2 cellular contexts compared by ENCODE assay signal in genomic region chr17:41500131-41500911, GRCh38.
TF ChIP-seq lines count a peak whose summit lies in the region.

No MANE protein-coding gene starts in this region.

TF ChIP-seq in GM23338, 12 proteins besides CTCF, POLR2A, EP300 and RAD21:
- TF ChIP-seq POLR2AphosphoS5 (IDR thresholded peaks at IDR 0.05; ENCODE audit: low read depth) (no peak), STAT1 (IDR thresholded peaks at IDR 0.05; ENCODE audit: unreplicated experiment) (no peak), ZNF331 (CRISPR knock-in tag; IDR thresholded peaks at IDR 0.05; ENCODE audit: low read depth) (no peak), ETS1 (IDR thresholded peaks at IDR 0.05) (no peak), EZH2phosphoT487 (IDR thresholded peaks at IDR 0.05; ENCODE audit: unreplicated experiment) (no peak), NANOG (IDR thresholded peaks at IDR 0.05; ENCODE audit: borderline replicate concordance) (no peak), EZH2 (IDR thresholded peaks at IDR 0.05; ENCODE audit: low read depth, unreplicated experiment) (no peak), CREB1 (CRISPR knock-in tag; IDR thresholded peaks at IDR 0.05; ENCODE audit: low read depth) (no peak), JUNB (IDR thresholded peaks at IDR 0.05; ENCODE audit: unreplicated experiment) (no peak), ZNF114 (CRISPR knock-in tag; IDR thresholded peaks at IDR 0.05) (no peak)
- TF ChIP-seq, protein P1, sequence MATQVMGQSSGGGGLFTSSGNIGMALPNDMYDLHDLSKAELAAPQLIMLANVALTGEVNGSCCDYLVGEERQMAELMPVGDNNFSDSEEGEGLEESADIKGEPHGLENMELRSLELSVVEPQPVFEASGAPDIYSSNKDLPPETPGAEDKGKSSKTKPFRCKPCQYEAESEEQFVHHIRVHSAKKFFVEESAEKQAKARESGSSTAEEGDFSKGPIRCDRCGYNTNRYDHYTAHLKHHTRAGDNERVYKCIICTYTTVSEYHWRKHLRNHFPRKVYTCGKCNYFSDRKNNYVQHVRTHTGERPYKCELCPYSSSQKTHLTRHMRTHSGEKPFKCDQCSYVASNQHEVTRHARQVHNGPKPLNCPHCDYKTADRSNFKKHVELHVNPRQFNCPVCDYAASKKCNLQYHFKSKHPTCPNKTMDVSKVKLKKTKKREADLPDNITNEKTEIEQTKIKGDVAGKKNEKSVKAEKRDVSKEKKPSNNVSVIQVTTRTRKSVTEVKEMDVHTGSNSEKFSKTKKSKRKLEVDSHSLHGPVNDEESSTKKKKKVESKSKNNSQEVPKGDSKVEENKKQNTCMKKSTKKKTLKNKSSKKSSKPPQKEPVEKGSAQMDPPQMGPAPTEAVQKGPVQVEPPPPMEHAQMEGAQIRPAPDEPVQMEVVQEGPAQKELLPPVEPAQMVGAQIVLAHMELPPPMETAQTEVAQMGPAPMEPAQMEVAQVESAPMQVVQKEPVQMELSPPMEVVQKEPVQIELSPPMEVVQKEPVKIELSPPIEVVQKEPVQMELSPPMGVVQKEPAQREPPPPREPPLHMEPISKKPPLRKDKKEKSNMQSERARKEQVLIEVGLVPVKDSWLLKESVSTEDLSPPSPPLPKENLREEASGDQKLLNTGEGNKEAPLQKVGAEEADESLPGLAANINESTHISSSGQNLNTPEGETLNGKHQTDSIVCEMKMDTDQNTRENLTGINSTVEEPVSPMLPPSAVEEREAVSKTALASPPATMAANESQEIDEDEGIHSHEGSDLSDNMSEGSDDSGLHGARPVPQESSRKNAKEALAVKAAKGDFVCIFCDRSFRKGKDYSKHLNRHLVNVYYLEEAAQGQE (IDR thresholded peaks at IDR 0.05; ENCODE audit: unreplicated experiment): no peak
- TF ChIP-seq, protein P2, sequence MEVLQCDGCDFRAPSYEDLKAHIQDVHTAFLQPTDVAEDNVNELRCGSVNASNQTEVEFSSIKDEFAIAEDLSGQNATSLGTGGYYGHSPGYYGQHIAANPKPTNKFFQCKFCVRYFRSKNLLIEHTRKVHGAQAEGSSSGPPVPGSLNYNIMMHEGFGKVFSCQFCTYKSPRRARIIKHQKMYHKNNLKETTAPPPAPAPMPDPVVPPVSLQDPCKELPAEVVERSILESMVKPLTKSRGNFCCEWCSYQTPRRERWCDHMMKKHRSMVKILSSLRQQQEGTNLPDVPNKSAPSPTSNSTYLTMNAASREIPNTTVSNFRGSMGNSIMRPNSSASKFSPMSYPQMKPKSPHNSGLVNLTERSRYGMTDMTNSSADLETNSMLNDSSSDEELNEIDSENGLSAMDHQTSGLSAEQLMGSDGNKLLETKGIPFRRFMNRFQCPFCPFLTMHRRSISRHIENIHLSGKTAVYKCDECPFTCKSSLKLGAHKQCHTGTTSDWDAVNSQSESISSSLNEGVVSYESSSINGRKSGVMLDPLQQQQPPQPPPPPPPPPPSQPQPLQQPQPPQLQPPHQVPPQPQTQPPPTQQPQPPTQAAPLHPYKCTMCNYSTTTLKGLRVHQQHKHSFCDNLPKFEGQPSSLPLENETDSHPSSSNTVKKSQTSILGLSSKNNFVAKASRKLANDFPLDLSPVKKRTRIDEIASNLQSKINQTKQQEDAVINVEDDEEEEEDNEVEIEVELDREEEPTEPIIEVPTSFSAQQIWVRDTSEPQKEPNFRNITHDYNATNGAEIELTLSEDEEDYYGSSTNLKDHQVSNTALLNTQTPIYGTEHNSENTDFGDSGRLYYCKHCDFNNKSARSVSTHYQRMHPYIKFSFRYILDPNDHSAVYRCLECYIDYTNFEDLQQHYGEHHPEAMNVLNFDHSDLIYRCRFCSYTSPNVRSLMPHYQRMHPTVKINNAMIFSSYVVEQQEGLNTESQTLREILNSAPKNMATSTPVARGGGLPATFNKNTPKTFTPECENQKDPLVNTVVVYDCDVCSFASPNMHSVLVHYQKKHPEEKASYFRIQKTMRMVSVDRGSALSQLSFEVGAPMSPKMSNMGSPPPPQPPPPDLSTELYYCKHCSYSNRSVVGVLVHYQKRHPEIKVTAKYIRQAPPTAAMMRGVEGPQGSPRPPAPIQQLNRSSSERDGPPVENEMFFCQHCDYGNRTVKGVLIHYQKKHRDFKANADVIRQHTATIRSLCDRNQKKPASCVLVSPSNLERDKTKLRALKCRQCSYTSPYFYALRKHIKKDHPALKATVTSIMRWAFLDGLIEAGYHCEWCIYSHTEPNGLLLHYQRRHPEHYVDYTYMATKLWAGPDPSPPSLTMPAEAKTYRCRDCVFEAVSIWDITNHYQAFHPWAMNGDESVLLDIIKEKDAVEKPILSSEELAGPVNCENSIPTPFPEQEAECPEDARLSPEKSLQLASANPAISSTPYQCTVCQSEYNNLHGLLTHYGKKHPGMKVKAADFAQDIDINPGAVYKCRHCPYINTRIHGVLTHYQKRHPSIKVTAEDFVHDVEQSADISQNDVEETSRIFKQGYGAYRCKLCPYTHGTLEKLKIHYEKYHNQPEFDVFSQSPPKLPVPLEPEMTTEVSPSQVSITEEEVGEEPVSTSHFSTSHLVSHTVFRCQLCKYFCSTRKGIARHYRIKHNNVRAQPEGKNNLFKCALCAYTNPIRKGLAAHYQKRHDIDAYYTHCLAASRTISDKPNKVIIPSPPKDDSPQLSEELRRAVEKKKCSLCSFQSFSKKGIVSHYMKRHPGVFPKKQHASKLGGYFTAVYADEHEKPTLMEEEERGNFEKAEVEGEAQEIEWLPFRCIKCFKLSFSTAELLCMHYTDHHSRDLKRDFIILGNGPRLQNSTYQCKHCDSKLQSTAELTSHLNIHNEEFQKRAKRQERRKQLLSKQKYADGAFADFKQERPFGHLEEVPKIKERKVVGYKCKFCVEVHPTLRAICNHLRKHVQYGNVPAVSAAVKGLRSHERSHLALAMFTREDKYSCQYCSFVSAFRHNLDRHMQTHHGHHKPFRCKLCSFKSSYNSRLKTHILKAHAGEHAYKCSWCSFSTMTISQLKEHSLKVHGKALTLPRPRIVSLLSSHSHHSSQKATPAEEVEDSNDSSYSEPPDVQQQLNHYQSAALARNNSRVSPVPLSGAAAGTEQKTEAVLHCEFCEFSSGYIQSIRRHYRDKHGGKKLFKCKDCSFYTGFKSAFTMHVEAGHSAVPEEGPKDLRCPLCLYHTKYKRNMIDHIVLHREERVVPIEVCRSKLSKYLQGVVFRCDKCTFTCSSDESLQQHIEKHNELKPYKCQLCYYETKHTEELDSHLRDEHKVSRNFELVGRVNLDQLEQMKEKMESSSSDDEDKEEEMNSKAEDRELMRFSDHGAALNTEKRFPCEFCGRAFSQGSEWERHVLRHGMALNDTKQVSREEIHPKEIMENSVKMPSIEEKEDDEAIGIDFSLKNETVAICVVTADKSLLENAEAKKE (CRISPR knock-in tag; IDR thresholded peaks at IDR 0.05): no peak

TF ChIP-seq in endothelial cell of umbilical vein, 7 proteins besides CTCF, POLR2A, EP300 and RAD21:
- peak; percentile 71 for TF ChIP-seq FOS (IDR thresholded peaks at IDR 0.05; ENCODE audit: borderline replicate concordance, insufficient read depth, low read length)
- TF ChIP-seq POLR2AphosphoS5 (IDR thresholded peaks at IDR 0.05; ENCODE audit: insufficient read depth, low read depth, low read length): no peak
- TF ChIP-seq GATA2 (IDR thresholded peaks at IDR 0.05; ENCODE audit: insufficient read depth, insufficient read length, low read depth, low read length): peak; percentile 56
- peak; percentile 22 for TF ChIP-seq JUN (IDR thresholded peaks at IDR 0.05; ENCODE audit: borderline replicate concordance, insufficient read depth, insufficient read length, low read depth)
- no peak for TF ChIP-seq MYC (IDR thresholded peaks at IDR 0.05; ENCODE audit: low read depth, low read length)
- TF ChIP-seq, protein P3, sequence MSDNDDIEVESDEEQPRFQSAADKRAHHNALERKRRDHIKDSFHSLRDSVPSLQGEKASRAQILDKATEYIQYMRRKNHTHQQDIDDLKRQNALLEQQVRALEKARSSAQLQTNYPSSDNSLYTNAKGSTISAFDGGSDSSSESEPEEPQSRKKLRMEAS (IDR thresholded peaks at IDR 0.05; ENCODE audit: insufficient read depth, insufficient read length): no peak
